20 cellular contexts compared by ENCODE assay signal in genomic region chr7:16135628-16136027, GRCh38.
"Had no signal": no experiment of that assay in that cellular context is flagged by ENCODE, and none has a peak within 500 bp of the region (broad histone marks: within the 10 kb centered on the region; RNA-seq: fewer than 3 reads in every experiment).

No MANE protein-coding gene starts in this region.

- H3K4me3 ChIP-seq: body of pancreas, left ventricle myocardium inferior had no signal

- H3K9me3 ChIP-seq: body of pancreas, left ventricle myocardium inferior had no signal

- ATAC-seq: activated CD4-positive, alpha-beta T cell treated with anti-CD3 and anti-CD28 coated beads for 36 hours; body of pancreas; effector memory CD8-positive, alpha-beta T cell; WTC11 had no signal

- H3K36me3 ChIP-seq: left ventricle myocardium inferior had no signal

- H3K27me3 ChIP-seq: body of pancreas had no signal

- H3K4me1 ChIP-seq: body of pancreas had no signal

- DNase-seq: activated CD4-positive, alpha-beta memory T cell treated with anti-CD3 and anti-CD28 coated beads for 36 hours; activated CD4-positive, alpha-beta T cell treated with anti-CD3 and anti-CD28 coated beads for 36 hours; activated gamma-delta T cell treated with Interleukin-2 at 50 U/mL for 16 hours; activated T-cell treated with anti-CD3 and anti-CD28 coated beads for 4 hours; amniotic stem cell; body of pancreas; effector memory CD8-positive, alpha-beta T cell; immature natural killer cell; kidney glomerular epithelial cell; left ventricle myocardium inferior; mammary epithelial cell; midbrain; occipital lobe; posterior cingulate gyrus; retina; stimulated activated CD4-positive, alpha-beta T cell treated with anti-CD3 and anti-CD28 coated beads, Interleukin-12 subunit alpha, Interleukin-12 subunit beta, amount 100 ng/mL, for 4 hours; stimulated activated CD4-positive, alpha-beta T cell treated with anti-CD3 and anti-CD28 coated beads, Interleukin-1b, Interleukin-23, amount 100 ng/mL, for 48 hours; stimulated activated CD8-positive, alpha-beta memory T cell treated with anti-CD3 and anti-CD28 coated beads, Interleukin-4, amount 100 ng/mL, for 48 hours; stimulated activated naive CD4-positive, alpha-beta T cell had no signal
